ENCODE assay signal across 15 cellular contexts in the genomic region with DNA sequence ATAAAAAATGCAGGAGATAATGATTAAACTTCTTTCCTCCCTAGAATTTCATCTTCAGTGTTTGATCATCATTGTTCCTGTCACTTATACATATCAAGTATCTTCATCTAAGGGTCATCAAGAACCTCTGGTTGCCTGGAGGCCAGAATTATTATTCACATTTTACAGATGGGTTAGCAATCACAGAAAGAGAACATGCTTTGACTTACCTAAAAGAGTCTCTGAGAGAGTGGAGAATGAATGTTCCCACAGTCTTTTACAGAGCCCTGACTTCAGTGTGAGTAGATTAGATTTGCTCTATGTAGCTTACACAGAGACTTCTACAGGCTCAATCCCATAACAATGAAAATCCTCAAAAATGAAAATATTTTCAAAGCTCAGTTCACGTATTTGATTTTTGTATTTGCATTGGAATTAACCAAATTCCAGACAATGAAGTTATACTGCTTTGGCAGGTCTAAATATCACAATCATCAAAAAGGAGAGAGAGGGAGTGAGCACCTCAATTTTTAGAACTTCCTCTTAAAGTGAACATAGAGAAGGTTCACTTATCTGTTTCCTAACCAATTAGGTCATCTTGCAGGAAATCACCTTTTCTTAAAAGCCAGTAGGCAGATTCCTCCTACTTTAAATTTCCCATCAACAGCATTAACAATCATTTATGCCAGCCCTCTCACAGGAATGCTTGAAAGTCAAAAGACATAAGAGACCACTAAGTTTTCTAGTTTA.
A peak's percentile ranks its signal among the peaks of the same experiment; 100 is the strongest.
DNase-seq lines count a peak whose midpoint lies in the region; ATAC-seq and TF ChIP-seq lines count a peak whose summit lies in the region.
"Had no signal": no experiment of that assay in that cellular context is flagged by ENCODE, and none has a peak within 500 bp of the region (broad histone marks: within the 10 kb centered on the region; RNA-seq: fewer than 3 reads in every experiment).

No MANE protein-coding gene starts in this region.

- H2AK9ac ChIP-seq in IMR-90 (replicated peaks; ENCODE audit: low read depth, low read length, poor library complexity) = no peak overlapping the region

- H2AK5ac ChIP-seq in IMR-90 (ENCODE audit: low read depth, low read length) = no peak overlapping the region

- H3K9ac ChIP-seq in IMR-90 (ENCODE audit: low read depth, low read length) (no peak overlapping the region), skeletal muscle tissue (ENCODE audit: low read depth in 1 of 3, low read length in 3 of 3) (no peak overlapping the region)

- dilution Hi-C loops in IMR-90 (cut with HindIII; ENCODE audit: low sequenced_read_pairs, unreplicated experiment) = no loop called here

- in situ Hi-C loops in IMR-90 (cut with MboI; ENCODE audit: low sequenced_read_pairs) = no loop called here

- intact Hi-C loops in CD8-positive, alpha-beta T cell (cut with DNase I, micrococcal nuclease) = loop anchor here in 1 of 2 experiments (10.0 kb wide), 2 partner anchors 119 to 381 kb away; no protein-coding TSS in a partner anchor
- intact Hi-C loops in IMR-90 (cut with micrococcal nuclease) = no loop called here
- intact Hi-C loops in breast epithelium (cut with DNase I; ENCODE audit: low total_unique reads) = no loop called here
- intact Hi-C loops in lower leg skin (cut with DNase I; ENCODE audit: low total_unique reads) = no loop called here

- H3K9me1 ChIP-seq in IMR-90 (ENCODE audit: insufficient read depth, low read length) = peaks cover 11% of the 10 kb centered on the region

- no peak for TF ChIP-seq CTCF in CD8-positive, alpha-beta T cell (IDR thresholded peaks at IDR 0.05)
- TF ChIP-seq CTCF in IMR-90 (conservative IDR thresholded peaks at IDR 0.05; ENCODE audit: low read depth, low read length) (no peak), breast epithelium (IDR thresholded peaks at IDR 0.05) (no peak), lower leg skin (IDR thresholded peaks at IDR 0.05) (no peak)

- no peak overlapping the region for H2BK5ac ChIP-seq in IMR-90 (ENCODE audit: low read depth, low read length, poor library complexity, severe bottlenecking)

- no peaks in the 10 kb centered on the region for H3K36me3 Mint-ChIP-seq in CD8-positive, alpha-beta T cell

- no peak overlapping the region; the same call in 1 of the 2 replicates for H4K5ac ChIP-seq in IMR-90 (ENCODE audit: low read depth, low read length)

- H3K23ac ChIP-seq in IMR-90 (ENCODE audit: low read depth, low read length) = no peak overlapping the region

- H3K4me3 ChIP-seq in CD8-positive, alpha-beta T cell (ENCODE audit: low read depth, low read length) = no peak overlapping the region
- no peak overlapping the region for H3K4me3 ChIP-seq in IMR-90 (ENCODE audit: insufficient read depth, low read depth, low read length)
- H3K4me3 ChIP-seq in breast epithelium = no peak overlapping the region
- no peak overlapping the region for H3K4me3 ChIP-seq in skeletal muscle tissue (ENCODE audit: low read length in 3 of 3)
- no peak overlapping the region for H3K4me3 ChIP-seq in lower leg skin (ENCODE audit: low read depth, poor library complexity, severe bottlenecking)
- H3K4me3 ChIP-seq: lung, SK-N-MC had no signal

- H2BK20ac ChIP-seq in IMR-90 (ENCODE audit: low read depth, low read length) = no peak overlapping the region

- no peaks in the 10 kb centered on the region for H3K27me3 Mint-ChIP-seq in CD8-positive, alpha-beta T cell (ENCODE audit: low read depth)

- no TSS peak for BruUV-seq in IMR-90 (replicated peaks; lab: Mats Ljungman, UMichigan)

- peak overlapping the region; percentile 17; the same call in 1 of the 3 replicates for H2BK15ac ChIP-seq in IMR-90 (ENCODE audit: low read depth, low read length)

- no peak overlapping the region for H4K91ac ChIP-seq in IMR-90 (ENCODE audit: insufficient read depth, low read depth, low read length)

- CTCF ChIA-PET in CD8-positive, alpha-beta T cell (lab: Charles Lee) = interaction anchor here (0.7 to 1.6 kb wide), 3 partner anchors 17 to 385 kb away, joined by 3 to 5 read pairs (median 4); no protein-coding TSS in a partner anchor
- CTCF ChIA-PET in IMR-90 (lab: Yijun Ruan, JAX) = interaction anchor here (0.7 kb wide), 1 partner anchor 384 kb away, joined by 3 read pairs; no protein-coding TSS in a partner anchor

- H2AFZ ChIP-seq in IMR-90 (replicated peaks; ENCODE audit: low read length, poor library complexity) = no peak overlapping the region

- H3K56ac ChIP-seq in IMR-90 (ENCODE audit: extremely low read depth, insufficient read depth, low read length) = no peak overlapping the region

- H3K4me3 Mint-ChIP-seq in CD8-positive, alpha-beta T cell = no peak overlapping the region
- H3K4me3 Mint-ChIP-seq: endodermal cell had no signal

- no peaks in the 10 kb centered on the region for H3K9me3 Mint-ChIP-seq in CD8-positive, alpha-beta T cell
- H3K9me3 Mint-ChIP-seq: endodermal cell had no signal

- no peak overlapping the region for H2BK120ac ChIP-seq in IMR-90 (ENCODE audit: low read depth, low read length)

- H3K27me3 ChIP-seq in CD8-positive, alpha-beta T cell (ENCODE audit: insufficient read depth, low read length) = no peaks in the 10 kb centered on the region
- H3K27me3 ChIP-seq in IMR-90 (ENCODE audit: control insufficient read depth, insufficient read depth, low read length) = no peaks in the 10 kb centered on the region
- H3K27me3 ChIP-seq in breast epithelium = no peaks in the 10 kb centered on the region
- no peaks in the 10 kb centered on the region for H3K27me3 ChIP-seq in skeletal muscle tissue (ENCODE audit: control insufficient read depth in 3 of 3, insufficient read depth in 3 of 3, low read length in 3 of 3)

- H4K20me1 ChIP-seq in IMR-90 (ENCODE audit: insufficient read depth, low read length) = no peaks in the 10 kb centered on the region

- H3K27ac ChIP-seq in CD8-positive, alpha-beta T cell (ENCODE audit: low read depth, low read length) = no peak overlapping the region
- H3K27ac ChIP-seq in IMR-90 (ENCODE audit: insufficient read depth, low read length) (no peak overlapping the region), breast epithelium (peak overlapping the region; percentile 75 to 87), skeletal muscle tissue (ENCODE audit: low read depth, low read length) (peak overlapping the region; percentile 2)
- H3K27ac ChIP-seq: SK-N-MC had no signal

- H3K79me1 ChIP-seq in IMR-90 (ENCODE audit: low read depth in 1 of 2, low read length in 2 of 2) = peaks cover 0 to 4% of the 10 kb centered on the region in 2 experiments; a peak in 1 of 4 replicates

- H4K8ac ChIP-seq in IMR-90 (ENCODE audit: low read depth in 2 of 2, low read length in 2 of 2) = no peak overlapping the region

- H3K4ac ChIP-seq in IMR-90 (ENCODE audit: low read depth, low read length) = no peak overlapping the region

- H3K4me1 Mint-ChIP-seq in CD8-positive, alpha-beta T cell (ENCODE audit: low read depth) = peaks cover 48% of the 10 kb centered on the region

- no peaks in the 10 kb centered on the region for H3K36me3 ChIP-seq in CD8-positive, alpha-beta T cell (ENCODE audit: insufficient read depth, low read length)
- no peaks in the 10 kb centered on the region for H3K36me3 ChIP-seq in IMR-90 (ENCODE audit: control insufficient read depth, insufficient read depth, low read length)
- no peaks in the 10 kb centered on the region for H3K36me3 ChIP-seq in breast epithelium
- no peaks in the 10 kb centered on the region for H3K36me3 ChIP-seq in skeletal muscle tissue (ENCODE audit: control insufficient read depth in 3 of 3, insufficient read depth in 3 of 3, low read length in 3 of 3)

- H3K14ac ChIP-seq in IMR-90 (replicated peaks; ENCODE audit: low read depth, low read length) = no peak overlapping the region; the same call in 1 of the 2 replicates

- TF ChIP-seq RAD21 in IMR-90 (IDR thresholded peaks at IDR 0.05; ENCODE audit: low read length) = no peak

- POLR2A ChIA-PET in CD8-positive, alpha-beta T cell (lab: Charles Lee) = interaction anchor here (0.8 to 1.0 kb wide), 2 partner anchors 308 to 387 kb away, joined by 3 to 4 read pairs; no protein-coding TSS in a partner anchor
- POLR2A ChIA-PET in IMR-90 (lab: Charles Lee; ENCODE audit: unreplicated experiment) = no interaction called here

- no CpG with 5 or more reads among the region's 1 CpG for WGBS in IMR-90 (ENCODE audit: extremely low coverage in 2 of 2, insufficient read length in 1 of 2), 2 experiments
- WGBS in lower leg skin, 2 donors = 55 to 60% methylated on average over 1 of the region's 1 CpG

- TF ChIP-seq POLR2A in IMR-90 (IDR thresholded peaks at IDR 0.05; ENCODE audit: low read depth, low read length) = no peak
- no peak for TF ChIP-seq POLR2A in breast epithelium (IDR thresholded peaks at IDR 0.05)
- no peak for TF ChIP-seq POLR2A in lower leg skin (IDR thresholded peaks at IDR 0.05)

- H3K9me3 ChIP-seq in CD8-positive, alpha-beta T cell (ENCODE audit: low read length) = no peaks in the 10 kb centered on the region
- H3K9me3 ChIP-seq in IMR-90 (ENCODE audit: control insufficient read depth, insufficient read depth, low read length) (no peaks in the 10 kb centered on the region), breast epithelium (no peaks in the 10 kb centered on the region), skeletal muscle tissue (ENCODE audit: control insufficient read depth in 3 of 3, low read length in 3 of 3) (no peaks in the 10 kb centered on the region)

- H3K27ac Mint-ChIP-seq in CD8-positive, alpha-beta T cell = peak overlapping the region; percentile 82
- H3K27ac Mint-ChIP-seq: endodermal cell had no signal

- peaks cover 34% of the 10 kb centered on the region for H3K4me1 ChIP-seq in CD8-positive, alpha-beta T cell (ENCODE audit: insufficient read depth, low read length)
- peaks cover 23% of the 10 kb centered on the region for H3K4me1 ChIP-seq in IMR-90 (ENCODE audit: control insufficient read depth, insufficient read depth, low read length)
- H3K4me1 ChIP-seq in breast epithelium = peaks cover 3 to 32% of the 10 kb centered on the region in 2 donors
- H3K4me1 ChIP-seq in skeletal muscle tissue (ENCODE audit: control insufficient read depth in 3 of 3, insufficient read depth in 3 of 3, low read length in 3 of 3) = peaks cover 24 to 34% (median 25%) of the 10 kb centered on the region in 3 donors

- no peak overlapping the region for H3K4me2 ChIP-seq in IMR-90 (ENCODE audit: low read depth, low read length)

- no peak overlapping the region for H3K18ac ChIP-seq in IMR-90 (ENCODE audit: low read depth, low read length)

- DNase-seq in CD8-positive, alpha-beta T cell = no peak
- DNase-seq in IMR-90 = no peak
- DNase-seq in breast epithelium (ENCODE audit: low spot score in 2 of 2) = no peak
- no peak for DNase-seq in H4 (ENCODE audit: low spot score)
- no peak for DNase-seq in HuH-7.5 (ENCODE audit: low spot score)
- no peak for DNase-seq in lower leg skin (ENCODE audit: low spot score in 2 of 2)
- DNase-seq: activated CD8-positive, alpha-beta memory T cell treated with anti-CD3 and anti-CD28 coated beads for 24 hours; amniotic stem cell; endodermal cell; NCI-H1092; NCI-H510A had no signal

- ATAC-seq in CD8-positive, alpha-beta T cell = no peak
- ATAC-seq in IMR-90 (ENCODE audit: low read depth) = no peak
- ATAC-seq in GM19035 (IDR thresholded peaks at IDR 0.05; ENCODE audit: unreplicated experiment) = no peak

TF ChIP-seq in IMR-90, 13 proteins besides CTCF, POLR2A, EP300 and RAD21 (continues in another document):
- TF ChIP-seq FOS (IDR thresholded peaks at IDR 0.05; ENCODE audit: low read depth, low read length) (no peak), CEBPB (IDR thresholded peaks at IDR 0.05; ENCODE audit: low read depth, low read length) (no peak), BHLHE40 (IDR thresholded peaks at IDR 0.05; ENCODE audit: low read depth, low read length) (no peak), MAZ (IDR thresholded peaks at IDR 0.05; ENCODE audit: borderline replicate concordance, low read depth, low read length) (no peak)

Comparison
In these comparisons a context has a peak if more than half of its experiments do, and no peak if none do; other contexts are left out.
1. H3K27ac ChIP-seq: peak in breast epithelium (2 of 2) and skeletal muscle tissue (single experiment); none in CD8-positive, alpha-beta T cell (single experiment) and IMR-90 (single experiment).